16 cellular contexts compared by ENCODE assay signal in the genomic region with DNA sequence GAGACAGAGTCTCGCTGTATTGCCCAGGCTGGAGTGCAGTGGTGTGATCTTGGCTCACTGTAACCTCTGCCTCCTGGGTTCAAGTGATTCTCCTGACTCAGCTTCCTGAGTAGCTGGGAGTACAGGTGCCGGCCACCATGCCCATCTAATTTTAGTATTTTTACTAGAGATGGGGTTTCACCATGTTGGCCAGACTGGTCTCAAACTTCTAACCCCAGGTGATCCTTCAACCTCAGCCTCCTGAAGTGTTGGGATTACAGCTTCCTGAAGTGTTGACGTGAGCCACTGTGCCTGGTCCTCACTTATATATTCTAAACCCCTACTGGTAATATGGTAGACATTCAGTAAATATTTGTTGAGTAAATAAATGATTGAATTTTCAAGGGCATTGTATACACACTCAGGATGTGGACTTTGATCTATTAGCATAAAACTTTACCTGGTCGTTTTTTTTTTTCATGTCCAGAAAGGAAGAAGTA. TPM values are rescaled to one million over a fixed set of nuclear protein-coding genes. Genes with fewer than 3 reads are reported as not detected.
A peak's percentile ranks its signal among the peaks of the same experiment; 100 is the strongest.
DNase-seq lines count a peak whose midpoint lies in the region; ATAC-seq and TF ChIP-seq lines count a peak whose summit lies in the region.
"Had no signal": no experiment of that assay in that cellular context is flagged by ENCODE, and none has a peak within 500 bp of the region (broad histone marks: within the 10 kb centered on the region; RNA-seq: fewer than 3 reads in every experiment).

No MANE protein-coding gene starts in this region.

- H3K9ac ChIP-seq in MM.1S (ENCODE audit: low read length) = no peak overlapping the region
- H3K9ac ChIP-seq: KMS-11 had no signal

- no peaks in the 10 kb centered on the region for H3K27me3 ChIP-seq in MM.1S (replicated peaks; ENCODE audit: insufficient read depth, low read length)
- H3K27me3 ChIP-seq: BE2C, SJSA1 had no signal

- H3K79me2 ChIP-seq in MM.1S (ENCODE audit: low read length) = no peaks in the 10 kb centered on the region

- H3K9me3 ChIP-seq in MM.1S (replicated peaks; ENCODE audit: insufficient read depth, low read length) (no peaks in the 10 kb centered on the region), mucosa of descending colon (no peaks in the 10 kb centered on the region)
- H3K9me3 ChIP-seq: BE2C, SJSA1 had no signal

- peak overlapping the region; percentile 17; the same call in 1 of the 2 replicates for H3K27ac ChIP-seq in MM.1S (ENCODE audit: low read length)
- H3K27ac ChIP-seq: KMS-11, SJSA1 had no signal

- H3K36me3 ChIP-seq in MM.1S (replicated peaks; ENCODE audit: insufficient read depth, low read length) = no peaks in the 10 kb centered on the region
- no peaks in the 10 kb centered on the region for H3K36me3 ChIP-seq in mucosa of descending colon (ENCODE audit: low read depth)
- H3K36me3 ChIP-seq: BE2C, SJSA1 had no signal

- no peaks in the 10 kb centered on the region for H3K9me2 ChIP-seq in MM.1S (replicated peaks; ENCODE audit: insufficient read depth, low read length)

- H4K20me1 ChIP-seq in MM.1S (ENCODE audit: insufficient read depth, low read length) = no peaks in the 10 kb centered on the region

- peak; percentile 60 for ATAC-seq in mucosa of descending colon
- ATAC-seq in esophagus mucosa = no peak

- peaks cover 13% of the 10 kb centered on the region; the same call in 1 of the 2 replicates for H3F3A ChIP-seq in MM.1S (ENCODE audit: insufficient read depth, low read length)

- H3K4me1 ChIP-seq in MM.1S (ENCODE audit: low read length) (peaks cover 13% of the 10 kb centered on the region), mucosa of descending colon (ENCODE audit: low read depth) (no peaks in the 10 kb centered on the region)
- H3K4me1 ChIP-seq: BE2C, SJSA1 had no signal

- DNase-seq in DMS53 (lab: John Stamatoyannopoulos, UW) (peak; percentile 96), MM.1S (peak; percentile 59), NCI-H774 (lab: John Stamatoyannopoulos, UW) (peak; percentile 44), mucosa of descending colon (no peak), NCI-H526 (lab: John Stamatoyannopoulos, UW) (no peak), D341Med (ENCODE audit: low spot score) (no peak)
- DNase-seq in activated naive CD4-positive, alpha-beta T cell treated with Interleukin-2 at 50 U/mL for 16 hours = no peak
- DNase-seq: BE2C; Calu3; CD4-positive, alpha-beta memory T cell; NCI-H1417 treated with DMSO at 0.1 percent for 48 hours; NCI-H2081 treated with DMSO at 0.1 percent for 48 hours; NCI-H526 treated with DMSO at 0.1 percent for 48 hours had no signal

- H3K4me3 ChIP-seq in MM.1S (ENCODE audit: low read length) (no peak overlapping the region), mucosa of descending colon (no peak overlapping the region)
- H3K4me3 ChIP-seq: SJSA1 had no signal

- TF ChIP-seq CTCF in MM.1S (IDR thresholded peaks at IDR 0.05; ENCODE audit: low read length) (no peak), mucosa of descending colon (IDR thresholded peaks at IDR 0.05) (no peak)

- no peak overlapping the region for H3K4me2 ChIP-seq in MM.1S (ENCODE audit: low read depth, low read length)
- H3K4me2 ChIP-seq: KMS-11 had no signal

- intact Hi-C loops in mucosa of descending colon (cut with DNase I, micrococcal nuclease) = no loop called here

- H2AFZ ChIP-seq in MM.1S (ENCODE audit: low read length) = no peak overlapping the region

RNA-seq across cellular contexts. Expression of a gene that starts 33.0 kb away (rescaled TPM):
- total RNA-seq in mucosa of descending colon = 10 to 100 TPM; 10.7 to 12.9 (median 11.6) TPM
- total RNA-seq in esophagus mucosa = 9.4 TPM

Comparison
In these comparisons a context has a peak if more than half of its experiments do, and no peak if none do; other contexts are left out.
1. DNase-seq: peak in DMS53 (single experiment), MM.1S (single experiment) and NCI-H774 (single experiment); none in mucosa of descending colon (0 of 3), activated naive CD4-positive, alpha-beta T cell treated with Interleukin-2 at 50 U/mL for 16 hours (single experiment), NCI-H526 (0 of 2) and D341Med (single experiment).